9 cellular contexts compared by ENCODE assay signal in genomic region chr9:69190086-69190865, GRCh38. TPM values are rescaled to one million over a fixed set of nuclear protein-coding genes. Genes with fewer than 3 reads are reported as not detected.
DNase-seq lines count a peak whose midpoint lies in the region; ATAC-seq, FAIRE-seq and TF ChIP-seq lines count a peak whose summit lies in the region.
"Had no signal": no experiment of that assay in that cellular context is flagged by ENCODE, and none has a peak within 500 bp of the region (broad histone marks: within the 10 kb centered on the region; RNA-seq: fewer than 3 reads in every experiment).

No MANE protein-coding gene starts in this region.

- DNase-seq in astrocyte (ENCODE audit: low read depth) (no peak), NCI-H2227 (lab: John Stamatoyannopoulos, UW; ENCODE audit: unreplicated experiment) (no peak), foreskin melanocyte (no peak), left colon (no peak)
- no peak for DNase-seq in activated CD8-positive, alpha-beta T cell treated with anti-CD3 and anti-CD28 coated beads for 36 hours
- DNase-seq: activated CD4-positive, alpha-beta T cell treated with anti-CD3 and anti-CD28 coated beads for 4 hours had no signal

- no peaks in the 10 kb centered on the region for H3K9me3 Mint-ChIP-seq in astrocyte (ENCODE audit: unreplicated experiment)
- H3K9me3 Mint-ChIP-seq in activated CD8-positive, alpha-beta T cell treated with anti-CD3 and anti-CD28 coated beads for 36 hours: no peaks in the 10 kb centered on the region

- CTCF ChIA-PET in activated CD8-positive, alpha-beta T cell treated with anti-CD3 and anti-CD28 coated beads for 36 hours (lab: Charles Lee): interaction anchor here (0.7 to 7.2 kb wide), 2 partner anchors 32 to 137 kb away, joined by 3 to 174 read pairs; no protein-coding TSS in a partner anchor

- peaks cover 16% of the 10 kb centered on the region for H3K4me1 ChIP-seq in astrocyte (ENCODE audit: insufficient read depth, low read length)

- no peak for FAIRE-seq in astrocyte (lab: Jason Lieb, UNC)

- no peaks in the 10 kb centered on the region for H3K36me3 ChIP-seq in astrocyte (ENCODE audit: insufficient read depth, low read length)

- no peaks in the 10 kb centered on the region for H3K9me3 ChIP-seq in astrocyte (ENCODE audit: insufficient read depth, low read depth, low read length)

- H3K36me3 Mint-ChIP-seq in astrocyte (ENCODE audit: low read depth, unreplicated experiment): no peaks in the 10 kb centered on the region
- no peaks in the 10 kb centered on the region for H3K36me3 Mint-ChIP-seq in activated CD8-positive, alpha-beta T cell treated with anti-CD3 and anti-CD28 coated beads for 36 hours (ENCODE audit: low read depth)

- intact Hi-C loops in activated CD8-positive, alpha-beta T cell treated with anti-CD3 and anti-CD28 coated beads for 36 hours (cut with micrococcal nuclease): loop anchor here (5.0 to 10.0 kb wide), 2 partner anchors 55 to 153 kb away; partner anchors contain the start of gene FXN
- intact Hi-C loops in left colon (cut with DNase I, micrococcal nuclease): loop anchor here in 1 of 2 donors (5.0 kb wide), 1 partner anchor 138 kb away; no protein-coding TSS in a partner anchor

- H3K27me3 Mint-ChIP-seq in astrocyte (ENCODE audit: low read depth, unreplicated experiment): no peaks in the 10 kb centered on the region
- H3K27me3 Mint-ChIP-seq in activated CD8-positive, alpha-beta T cell treated with anti-CD3 and anti-CD28 coated beads for 36 hours: no peaks in the 10 kb centered on the region

- H2AFZ ChIP-seq in astrocyte (ENCODE audit: low read depth, low read length): no peak overlapping the region

- POLR2A ChIA-PET in activated CD8-positive, alpha-beta T cell treated with anti-CD3 and anti-CD28 coated beads for 36 hours (lab: Charles Lee): no interaction called here

- H3K79me2 ChIP-seq in astrocyte (ENCODE audit: insufficient read depth, low read length): peaks cover 67% of the 10 kb centered on the region

- H3K9ac ChIP-seq in astrocyte (ENCODE audit: low read length): no peak overlapping the region

- peak overlapping the region; percentile 23 for H3K27ac Mint-ChIP-seq in astrocyte (ENCODE audit: unreplicated experiment)
- no peak overlapping the region for H3K27ac Mint-ChIP-seq in activated CD8-positive, alpha-beta T cell treated with anti-CD3 and anti-CD28 coated beads for 36 hours

- no peak overlapping the region for H3K4me3 ChIP-seq in astrocyte (ENCODE audit: insufficient read depth, low read depth, low read length)

- peaks cover 31% of the 10 kb centered on the region for H4K20me1 ChIP-seq in astrocyte (ENCODE audit: insufficient read depth, low read length)

- peak; percentile 2 for TF ChIP-seq CTCF in astrocyte (IDR thresholded peaks at IDR 0.05; ENCODE audit: insufficient read depth, low read depth, low read length)
- no peak for TF ChIP-seq CTCF in activated CD8-positive, alpha-beta T cell treated with anti-CD3 and anti-CD28 coated beads for 36 hours (IDR thresholded peaks at IDR 0.05)

- no peaks in the 10 kb centered on the region for H3K27me3 ChIP-seq in astrocyte (ENCODE audit: insufficient read depth, low read length)

- H3K4me2 ChIP-seq in astrocyte (ENCODE audit: low read length): no peak overlapping the region

- ATAC-seq in GM18499 (IDR thresholded peaks at IDR 0.05; ENCODE audit: insufficient read depth, unreplicated experiment) (peak; percentile 79), GM21390 (IDR thresholded peaks at IDR 0.05; ENCODE audit: unreplicated experiment) (peak; percentile 77), HG03135 (IDR thresholded peaks at IDR 0.05; ENCODE audit: unreplicated experiment) (peak; percentile 60), left colon (no peak)
- no peak for ATAC-seq in activated CD8-positive, alpha-beta T cell treated with anti-CD3 and anti-CD28 coated beads for 36 hours

- H3K4me1 Mint-ChIP-seq in astrocyte (ENCODE audit: low read depth, unreplicated experiment): peaks cover 35% of the 10 kb centered on the region
- peaks cover 11% of the 10 kb centered on the region for H3K4me1 Mint-ChIP-seq in activated CD8-positive, alpha-beta T cell treated with anti-CD3 and anti-CD28 coated beads for 36 hours (ENCODE audit: low read depth)

- no peak overlapping the region for H3K4me3 Mint-ChIP-seq in astrocyte (ENCODE audit: unreplicated experiment)
- H3K4me3 Mint-ChIP-seq in activated CD8-positive, alpha-beta T cell treated with anti-CD3 and anti-CD28 coated beads for 36 hours: no peak overlapping the region

- H3K27ac ChIP-seq in astrocyte (ENCODE audit: low read depth, low read length): no peak overlapping the region

RNA-seq across cellular contexts. Expression of gene TJP2, which starts 16.2 kb away (rescaled TPM):
- 34.8 and 39.6 TPM in 2 replicates for total RNA-seq in astrocyte
- total RNA-seq in activated CD8-positive, alpha-beta T cell treated with anti-CD3 and anti-CD28 coated beads for 36 hours: 1 to 10 TPM; 3.7 to 3.9 TPM
- total RNA-seq in left colon: 100 to 1,000 TPM; 129 to 131 TPM

Comparison
In these comparisons a context has a peak if more than half of its experiments do, and no peak if none do; other contexts are left out.
1. ATAC-seq: peak in GM18499 (single experiment), GM21390 (single experiment) and HG03135 (single experiment); none in activated CD8-positive, alpha-beta T cell treated with anti-CD3 and anti-CD28 coated beads for 36 hours (single experiment) and left colon (single experiment).